ENCODE assay signal across 1 cellular context in genomic region chr2:234818937-234819336, GRCh38.
TF ChIP-seq lines count a peak whose summit lies in the region.

No MANE protein-coding gene starts in this region.

TF ChIP-seq in SK-N-SH, 30 proteins besides CTCF, POLR2A, EP300 and RAD21 (continued from another document):
- TF ChIP-seq USF2 (IDR thresholded peaks at IDR 0.05; ENCODE audit: borderline replicate concordance, low read depth, low read length) = no peak
- no peak for TF ChIP-seq FOXM1 (IDR thresholded peaks at IDR 0.05; ENCODE audit: low read depth)
- no peak for TF ChIP-seq JUND (IDR thresholded peaks at IDR 0.05)
- no peak for TF ChIP-seq TEAD4 (IDR thresholded peaks at IDR 0.05; ENCODE audit: borderline replicate concordance, insufficient read depth)
- TF ChIP-seq GABPA (IDR thresholded peaks at IDR 0.05; ENCODE audit: low read depth) = no peak
